8 cellular contexts compared by ENCODE assay signal in genomic region chr12:19130224-19131019, GRCh38. TPM values are rescaled to one million over a fixed set of nuclear protein-coding genes. Genes with fewer than 3 reads are reported as not detected.
DNase-seq lines count a peak whose midpoint lies in the region; ATAC-seq and TF ChIP-seq lines count a peak whose summit lies in the region.

No MANE protein-coding gene starts in this region.

- peaks cover 6% of the 10 kb centered on the region for H3K9me3 Mint-ChIP-seq in stimulated activated naive CD8-positive, alpha-beta T cell treated with anti-CD3 and anti-CD28 coated beads, Interleukin-15, Interleukin-2, amounts not matched to agents 100 ng/mL and 50 ng/mL, for 24 hours

- peaks cover 59% of the 10 kb centered on the region for H3K27me3 Mint-ChIP-seq in stimulated activated naive CD8-positive, alpha-beta T cell treated with anti-CD3 and anti-CD28 coated beads, Interleukin-15, Interleukin-2, amounts not matched to agents 100 ng/mL and 50 ng/mL, for 24 hours

- TF ChIP-seq CTCF in coronary artery (IDR thresholded peaks at IDR 0.05) (no peak), lower leg skin (IDR thresholded peaks at IDR 0.05) (no peak)

- peak; percentile 13 for ATAC-seq in HG03354 (IDR thresholded peaks at IDR 0.05; ENCODE audit: poor library complexity, severe bottlenecking, unreplicated experiment)

- H3K36me3 Mint-ChIP-seq in stimulated activated naive CD8-positive, alpha-beta T cell treated with anti-CD3 and anti-CD28 coated beads, Interleukin-15, Interleukin-2, amounts not matched to agents 100 ng/mL and 50 ng/mL, for 24 hours (ENCODE audit: low read depth): peaks cover 5% of the 10 kb centered on the region

- WGBS in lower leg skin, 2 donors: 0 to 1% methylated on average over 44 to 54 of the region's 61 CpGs

- intact Hi-C loops in lower leg skin (cut with DNase I; ENCODE audit: low total_unique reads): no loop called here

- peaks cover 10% of the 10 kb centered on the region for H3K4me1 Mint-ChIP-seq in stimulated activated naive CD8-positive, alpha-beta T cell treated with anti-CD3 and anti-CD28 coated beads, Interleukin-15, Interleukin-2, amounts not matched to agents 100 ng/mL and 50 ng/mL, for 24 hours (ENCODE audit: low read depth)

- peak overlapping the region; percentile 7 for H3K27ac Mint-ChIP-seq in stimulated activated naive CD8-positive, alpha-beta T cell treated with anti-CD3 and anti-CD28 coated beads, Interleukin-15, Interleukin-2, amounts not matched to agents 100 ng/mL and 50 ng/mL, for 24 hours

- H3K27ac ChIP-seq in coronary artery: peak overlapping the region; percentile 93 to 95

- H3K4me3 ChIP-seq in coronary artery (peak overlapping the region; percentile 93), lower leg skin (ENCODE audit: low read depth, poor library complexity, severe bottlenecking) (peak overlapping the region; percentile 91)

- H3K4me3 Mint-ChIP-seq in stimulated activated naive CD8-positive, alpha-beta T cell treated with anti-CD3 and anti-CD28 coated beads, Interleukin-15, Interleukin-2, amounts not matched to agents 100 ng/mL and 50 ng/mL, for 24 hours: peak overlapping the region; percentile 80

- TF ChIP-seq POLR2A in lower leg skin (IDR thresholded peaks at IDR 0.05): no peak

- DNase-seq in DMS53 (lab: John Stamatoyannopoulos, UW) (peak; percentile 81), T-helper 22 cell (ENCODE audit: low read depth) (peak; percentile 8), coronary artery (ENCODE audit: low spot score) (peak; percentile 73), lower leg skin (ENCODE audit: low spot score in 2 of 2) (peak; percentile 28 to 89), RPMI8226 (no peak), KG1 (lab: John Stamatoyannopoulos, UW) (no peak)

RNA-seq across cellular contexts. Expression of gene PLEKHA5, which starts 0.9 kb away (rescaled TPM):
- 10 to 100 TPM; 31.0 to 41.7 (median 34.1) TPM for total RNA-seq in lower leg skin

Comparison
In these comparisons a context has a peak if more than half of its experiments do, and no peak if none do; other contexts are left out.
1. DNase-seq: peak in DMS53 (single experiment), T-helper 22 cell (single experiment), coronary artery (single experiment) and lower leg skin (2 of 2); none in RPMI8226 (single experiment) and KG1 (single experiment).